Comparison of ENCODE assay signal across 22 cellular contexts in genomic region chr9:14219865-14220655, GRCh38.
DNase-seq lines count a peak whose midpoint lies in the region; ATAC-seq and TF ChIP-seq lines count a peak whose summit lies in the region.
"Had no signal": no experiment of that assay in that cellular context is flagged by ENCODE, and none has a peak within 500 bp of the region (broad histone marks: within the 10 kb centered on the region; RNA-seq: fewer than 3 reads in every experiment).

No MANE protein-coding gene starts in this region.

- TF ChIP-seq POLR2A in testis (IDR thresholded peaks at IDR 0.05) = no peak

- H2AFZ ChIP-seq in mesenchymal stem cell (ENCODE audit: low read depth, low read length) = no peak overlapping the region

- H4K91ac ChIP-seq in mesenchymal stem cell (ENCODE audit: low read length) = no peak overlapping the region

- H3K9me3 ChIP-seq in Panc1 (ENCODE audit: control insufficient read depth, insufficient read depth, low read depth, low read length) = no peaks in the 10 kb centered on the region
- no peaks in the 10 kb centered on the region for H3K9me3 ChIP-seq in mesenchymal stem cell (ENCODE audit: control insufficient read depth, low read length)
- no peaks in the 10 kb centered on the region for H3K9me3 ChIP-seq in thoracic aorta
- no peaks in the 10 kb centered on the region for H3K9me3 ChIP-seq in testis
- H3K9me3 ChIP-seq: vagina had no signal

- H3K36me3 ChIP-seq in Panc1 (ENCODE audit: control insufficient read depth, insufficient read depth, low read length) (no peaks in the 10 kb centered on the region), mesenchymal stem cell (ENCODE audit: control insufficient read depth in 1 of 2, insufficient read depth in 2 of 2, low read depth in 1 of 2, low read length in 2 of 2) (peaks cover 0 to 6% of the 10 kb centered on the region in 2 experiments), thoracic aorta (no peaks in the 10 kb centered on the region), testis (ENCODE audit: low read depth, missing control alignments) (no peaks in the 10 kb centered on the region)
- H3K36me3 ChIP-seq: vagina had no signal

- no peak overlapping the region for H3K18ac ChIP-seq in mesenchymal stem cell (ENCODE audit: low read depth in 1 of 2, low read length in 2 of 2)

- H3K4me2 ChIP-seq in mesenchymal stem cell (ENCODE audit: low read length, poor library complexity, severe bottlenecking) = no peak overlapping the region

- DNase-seq in Panc1 (ENCODE audit: low read depth, low spot score) (no peak), coronary artery (ENCODE audit: low spot score) (no peak), mesenchymal stem cell (no peak), thoracic aorta (ENCODE audit: low spot score) (no peak), testis (no peak), T-helper 9 cell (no peak)
- DNase-seq: activated CD4-positive, alpha-beta memory T cell treated with anti-CD3 and anti-CD28 coated beads, Interleukin-2, amount 10 ng/mL, durations not matched to agents 7 days and 5 days; activated naive CD4-positive, alpha-beta T cell treated with anti-CD3 and anti-CD28 coated beads, Interleukin-2, amount 50 U/mL, for 16 hours; activated T-cell treated with anti-CD3 and anti-CD28 coated beads, Interleukin-2, amount 50 U/mL, for 4 hours; GDM1; KBM-7; NCI-H1930; NCI-H446; nephron progenitor cell; stimulated activated naive CD4-positive, alpha-beta T cell had no signal

- CTCF ChIA-PET in Panc1 (lab: Charles Lee) = no interaction called here

- H2BK5ac ChIP-seq in mesenchymal stem cell (ENCODE audit: low read depth, low read length, poor library complexity, severe bottlenecking) = no peak overlapping the region

- no peak overlapping the region for H3K9ac ChIP-seq in mesenchymal stem cell (ENCODE audit: low read length)

- H3K4me3 ChIP-seq in Panc1 (ENCODE audit: low read depth in 2 of 2, low read length in 2 of 2) = no peak overlapping the region
- no peak overlapping the region for H3K4me3 ChIP-seq in coronary artery
- H3K4me3 ChIP-seq in mesenchymal stem cell (ENCODE audit: insufficient read depth in 1 of 2, low read depth in 1 of 2, low read length in 2 of 2) = no peak overlapping the region
- H3K4me3 ChIP-seq in thoracic aorta = no peak overlapping the region
- no peak overlapping the region for H3K4me3 ChIP-seq in testis
- H3K4me3 ChIP-seq: GM12878, vagina had no signal

- intact Hi-C loops in Panc1 (cut with micrococcal nuclease; ENCODE audit: unreplicated experiment) = no loop called here
- intact Hi-C loops in testis (cut with DNase I; ENCODE audit: low total_unique reads) = no loop called here

- H3K14ac ChIP-seq in mesenchymal stem cell (ENCODE audit: low read length in 2 of 2) = no peak overlapping the region

- H3K4ac ChIP-seq in mesenchymal stem cell (ENCODE audit: low read depth in 1 of 2, low read length in 2 of 2) = no peak overlapping the region

- no TSS peak for BruUV-seq in Panc1 (replicated peaks; lab: Mats Ljungman, UMichigan)

- 95% methylated on average over 6 of the region's 7 CpGs for WGBS in mesenchymal stem cell
- 70 to 71% methylated on average over 7 of the region's 7 CpGs for WGBS in testis, 2 donors

- H4K8ac ChIP-seq in mesenchymal stem cell (ENCODE audit: low read length) = no peak overlapping the region

- H3K4me1 ChIP-seq in Panc1 (ENCODE audit: control insufficient read depth, insufficient read depth, low read length) (peaks cover 32% of the 10 kb centered on the region), mesenchymal stem cell (ENCODE audit: control insufficient read depth, insufficient read depth, low read depth, low read length) (peaks cover 7% of the 10 kb centered on the region), thoracic aorta (ENCODE audit: control insufficient read depth in 1 of 2, low read depth in 2 of 2) (peaks cover 27 to 71% of the 10 kb centered on the region in 2 donors), testis (peaks cover 6% of the 10 kb centered on the region)

- no peak overlapping the region for H2BK120ac ChIP-seq in mesenchymal stem cell (ENCODE audit: low read depth, low read length)

- in situ Hi-C loops in Panc1 (cut with HindIII; ENCODE audit: low pct_unique_long_range_greater_than_20kb, low sequenced_read_pairs) = no loop called here

- H2BK15ac ChIP-seq in mesenchymal stem cell (ENCODE audit: low read depth, poor library complexity, severe bottlenecking) = no peak overlapping the region

- POLR2A ChIA-PET in Panc1 (lab: Charles Lee) = interaction anchor here (0.6 kb wide), 1 partner anchor 12 kb away, joined by 4 read pairs; no protein-coding TSS in a partner anchor

- peak overlapping the region; percentile 53 for H2AK5ac ChIP-seq in mesenchymal stem cell (ENCODE audit: low read length, severe bottlenecking)

- TF ChIP-seq CTCF in Panc1 (IDR thresholded peaks at IDR 0.05) = no peak
- TF ChIP-seq CTCF in coronary artery (IDR thresholded peaks at IDR 0.05) = no peak
- no peak for TF ChIP-seq CTCF in thoracic aorta (IDR thresholded peaks at IDR 0.05)
- TF ChIP-seq CTCF in testis (IDR thresholded peaks at IDR 0.05) = no peak

- no peaks in the 10 kb centered on the region for H3K27me3 ChIP-seq in Panc1 (ENCODE audit: control insufficient read depth, insufficient read depth, low read length)
- H3K27me3 ChIP-seq in mesenchymal stem cell (ENCODE audit: control insufficient read depth in 1 of 2, insufficient read depth in 1 of 2, low read length in 2 of 2) = no peaks in the 10 kb centered on the region
- no peaks in the 10 kb centered on the region for H3K27me3 ChIP-seq in thoracic aorta (replicated peaks; ENCODE audit: insufficient read depth)
- no peaks in the 10 kb centered on the region for H3K27me3 ChIP-seq in testis
- H3K27me3 ChIP-seq: vagina had no signal

- ATAC-seq in Panc1 (no peak), thoracic aorta (ENCODE audit: insufficient number of reproducible peaks, low FRiP score, low read depth) (no peak), HG02885 (IDR thresholded peaks at IDR 0.05; ENCODE audit: poor library complexity, unreplicated experiment) (no peak)
- ATAC-seq: activated T-cell treated with anti-CD3 and anti-CD28 coated beads, Interleukin-2, amount 50 U/mL, for 4 hours; esophagus mucosa; GM12878; HCT116 had no signal

- peak overlapping the region; percentile 71 for H3K27ac ChIP-seq in Panc1 (ENCODE audit: low read length)
- H3K27ac ChIP-seq in coronary artery = peak overlapping the region; percentile 16 to 68
- no peak overlapping the region for H3K27ac ChIP-seq in mesenchymal stem cell (ENCODE audit: low read length, poor library complexity, severe bottlenecking)
- H3K27ac ChIP-seq in thoracic aorta = peak overlapping the region; percentile 26 to 36
- no peak overlapping the region for H3K27ac ChIP-seq in testis
- H3K27ac ChIP-seq: RWPE1, vagina, VCaP had no signal

- H2BK12ac ChIP-seq in mesenchymal stem cell (ENCODE audit: low read length in 2 of 2) = no peak overlapping the region

- no peak overlapping the region for H3K23ac ChIP-seq in mesenchymal stem cell (ENCODE audit: low read length in 2 of 2)

- H3K79me1 ChIP-seq in mesenchymal stem cell (replicated peaks; ENCODE audit: low read length, poor library complexity, severe bottlenecking) = peaks cover 15% of the 10 kb centered on the region

Comparison
In these comparisons a context has a peak if more than half of its experiments do, and no peak if none do; other contexts are left out.
1. H3K27ac ChIP-seq: peak in Panc1 (single experiment), coronary artery (2 of 2) and thoracic aorta (2 of 2); none in mesenchymal stem cell (single experiment) and testis (0 of 2).